ENCODE assay signal across 8 cellular contexts in genomic region chr10:119686465-119687191, GRCh38. TPM values are rescaled to one million over a fixed set of nuclear protein-coding genes. Genes with fewer than 3 reads are reported as not detected.
A peak's percentile ranks its signal among the peaks of the same experiment; 100 is the strongest.
DNase-seq lines count a peak whose midpoint lies in the region; ATAC-seq and TF ChIP-seq lines count a peak whose summit lies in the region.

No MANE protein-coding gene starts in this region.

- 23% methylated on average over 23 of the region's 24 CpGs for WGBS in SK-N-SH (ENCODE audit: low lambda C conversion rate)

- H3K27me3 Mint-ChIP-seq in IgD-negative memory B cell, result peaks cover 3% of the 10 kb centered on the region

- peak overlapping the region; percentile 33 to 91 (median 73) for H3K4me3 Mint-ChIP-seq in IgD-negative memory B cell

- peak; percentile 88 for TF ChIP-seq RAD21 in SK-N-SH (IDR thresholded peaks at IDR 0.05; ENCODE audit: low read length)

- peak overlapping the region in 1 of 2 experiments; percentile 87; a peak in 2 of 4 replicates for H3K27ac ChIP-seq in SK-N-SH (ENCODE audit: low read depth in 2 of 2, low read length in 1 of 2)
- peak overlapping the region; percentile 66 for H3K27ac ChIP-seq in substantia nigra (ENCODE audit: low read depth, low read length, poor library complexity, severe bottlenecking)

- H3K9me2 ChIP-seq in SK-N-SH, result no peaks in the 10 kb centered on the region

- peak; percentile 87 for ATAC-seq in GM21515 (IDR thresholded peaks at IDR 0.05; ENCODE audit: unreplicated experiment)

- peaks cover 9 to 22% (median 13%) of the 10 kb centered on the region in 3 donors for H3K4me1 Mint-ChIP-seq in IgD-negative memory B cell

- POLR2A ChIA-PET in SK-N-SH (lab: Yijun Ruan, JAX), result interaction anchor here (1.2 kb wide), 1 partner anchor 185 kb away, joined by 4 read pairs; no protein-coding TSS in a partner anchor

- H3K36me3 ChIP-seq in SK-N-SH (replicated peaks in 1 of 2; ENCODE audit: control insufficient read depth in 1 of 2, insufficient read depth in 2 of 2, low read length in 1 of 2), result no peaks in the 10 kb centered on the region

- H2AFZ ChIP-seq in SK-N-SH (ENCODE audit: low read depth), result peak overlapping the region; percentile 71

- peaks cover 0 to 11% of the 10 kb centered on the region in 2 experiments; a peak in 1 of 4 replicates for H3K4me1 ChIP-seq in SK-N-SH (ENCODE audit: control insufficient read depth in 1 of 2, insufficient read depth in 2 of 2, low read depth in 1 of 2, low read length in 1 of 2)

- peak overlapping the region; percentile 51 for H3K4me2 ChIP-seq in SK-N-SH

- peak overlapping the region; percentile 54; the same call in 1 of the 2 replicates for H3K9ac ChIP-seq in SK-N-SH

- H3K4me3 ChIP-seq in SK-N-SH (ENCODE audit: low read depth in 2 of 2, low read length in 1 of 2), result peak overlapping the region; percentile 27 to 36; a peak in 3 of 4 replicates

- H3K36me3 Mint-ChIP-seq in IgD-negative memory B cell, result no peaks in the 10 kb centered on the region

- CTCF ChIA-PET in SK-N-SH (lab: Yijun Ruan, JAX), result interaction anchor here (0.6 to 5.6 kb wide), 72 partner anchors 8 to 1049 kb away, joined by 3 to 46 read pairs (median 4); partner anchors contain the start of genes BAG3 and MCMBP

- H3K27ac Mint-ChIP-seq in IgD-negative memory B cell, result peak overlapping the region in 1 of 3 donors; percentile 67

- H4K20me1 ChIP-seq in SK-N-SH (ENCODE audit: insufficient read depth), result no peaks in the 10 kb centered on the region

- H3K79me2 ChIP-seq in SK-N-SH (ENCODE audit: insufficient read depth), result no peaks in the 10 kb centered on the region

- no peaks in the 10 kb centered on the region for H3K27me3 ChIP-seq in SK-N-SH (ENCODE audit: insufficient read depth)

- H3F3A ChIP-seq in SK-N-SH (replicated peaks; ENCODE audit: insufficient read depth), result peaks cover 14% of the 10 kb centered on the region

- in situ Hi-C loops in Caki2 (cut with HindIII; ENCODE audit: low pct_unique_long_range_greater_than_20kb, low sequenced_read_pairs), result no loop called here

- TF ChIP-seq EP300 in SK-N-SH (IDR thresholded peaks at IDR 0.05; ENCODE audit: borderline replicate concordance in 1 of 2, low read depth in 1 of 2, low read length in 1 of 2), result peak; percentile 7 to 63; a peak in 1 of 4 replicates

- no peaks in the 10 kb centered on the region for H3K9me3 ChIP-seq in SK-N-SH

- no peaks in the 10 kb centered on the region for H3K9me3 Mint-ChIP-seq in IgD-negative memory B cell

- peak; percentile 97 for TF ChIP-seq CTCF in SK-N-SH (IDR thresholded peaks at IDR 0.05)

- peak; percentile 65 for DNase-seq in Caki2 (ENCODE audit: low read depth)
- peak; percentile 81 for DNase-seq in SK-N-SH
- DNase-seq in activated naive CD4-positive, alpha-beta T cell treated with anti-CD3 and anti-CD28 coated beads, Interleukin-2, amount 50 U/mL, for 16 hours, result peak; percentile 89
- peak; percentile 90 for DNase-seq in glomerular endothelial cell (ENCODE audit: extremely low read depth, low read depth, low spot score)
- DNase-seq in nucleus accumbens (lab: John Stamatoyannopoulos, UW), result peak in 54 of 56 donors; percentile 16 to 86 (median 62)
- peak in 44 of 49 donors; percentile 5 to 85 (median 64) for DNase-seq in substantia nigra (lab: John Stamatoyannopoulos, UW)

TF ChIP-seq in SK-N-SH, 30 proteins besides CTCF, POLR2A, EP300 and RAD21 (continues in another document):
- TF ChIP-seq PBX3 (IDR thresholded peaks at IDR 0.05) (peak; percentile 77), ZBTB33 (IDR thresholded peaks at IDR 0.05; ENCODE audit: borderline replicate concordance, low read depth) (peak; percentile 49; the same call in 1 of the 2 replicates), JUND (IDR thresholded peaks at IDR 0.05) (peak; percentile 70), USF1 (IDR thresholded peaks at IDR 0.05; ENCODE audit: borderline replicate concordance, low read depth) (no peak), SMC3 (IDR thresholded peaks at IDR 0.05; ENCODE audit: low read depth, low read length) (peak; percentile 76), FOXM1 (IDR thresholded peaks at IDR 0.05; ENCODE audit: low read depth) (0 out of 2 replicates have a peak, but pooled peaks have one; percentile 68), NFIC (IDR thresholded peaks at IDR 0.05; ENCODE audit: borderline replicate concordance) (peak; percentile 37; the same call in 1 of the 2 replicates), TAF1 (IDR thresholded peaks at IDR 0.05; ENCODE audit: borderline replicate concordance, low read depth, low read length) (no peak), FOSL2 (IDR thresholded peaks at IDR 0.05; ENCODE audit: borderline replicate concordance, low read depth) (peak; percentile 43; the same call in 1 of the 2 replicates), EZH2phosphoT487 (IDR thresholded peaks at IDR 0.05; ENCODE audit: borderline replicate concordance, low read depth) (no peak), REST (IDR thresholded peaks at IDR 0.05; ENCODE audit: low read depth, low read length) (0 out of 2 replicates have a peak, but pooled peaks have one; percentile 12), MAX (IDR thresholded peaks at IDR 0.05; ENCODE audit: low read depth) (peak; percentile 9; the same call in 1 of the 2 replicates), MEF2A (IDR thresholded peaks at IDR 0.05; ENCODE audit: borderline replicate concordance, low read depth) (peak; percentile 20; the same call in 1 of the 2 replicates)

RNA-seq across cellular contexts. Expression of gene BAG3, which starts 35.4 kb away (rescaled TPM):
- 10.9 and 18.5 TPM in 2 replicates for total RNA-seq in Caki2 (2014; rRNA removed; shearing (Covaris generic); ENCODE audit: low replicate concordance)
- polyA plus RNA-seq in IgD-negative memory B cell (3.9 TPM), SK-N-SH (2012; rRNA removed) (3.8 and 9.2 TPM in 2 replicates)
- polyA plus RNA-seq in SK-N-SH (2012; cell fraction: cytosol; rRNA removed), result 7.9 and 8.2 TPM in 2 replicates
- polyA plus RNA-seq in SK-N-SH (2012; cell fraction: nucleus; rRNA removed), result 14.0 and 16.0 TPM in 2 replicates
- total RNA-seq in glomerular endothelial cell, result 70.9 and 77.7 TPM in 2 replicates

RNA-seq across cellular contexts. Expression of gene INPP5F, which starts 39.2 kb away (rescaled TPM):
- 7.0 and 8.9 TPM in 2 replicates for total RNA-seq in Caki2 (2014; rRNA removed; shearing (Covaris generic); ENCODE audit: low replicate concordance)
- polyA plus RNA-seq in IgD-negative memory B cell (12.0 TPM), SK-N-SH (2012; rRNA removed) (7.8 and 9.3 TPM in 2 replicates)
- polyA plus RNA-seq in SK-N-SH (2012; cell fraction: cytosol; rRNA removed), result 9.9 and 10.9 TPM in 2 replicates
- 9.6 and 15.1 TPM in 2 replicates for polyA plus RNA-seq in SK-N-SH (2012; cell fraction: nucleus; rRNA removed)
- 21.3 and 21.6 TPM in 2 replicates for total RNA-seq in glomerular endothelial cell
